1 cellular context compared by ENCODE assay signal in the genomic region with DNA sequence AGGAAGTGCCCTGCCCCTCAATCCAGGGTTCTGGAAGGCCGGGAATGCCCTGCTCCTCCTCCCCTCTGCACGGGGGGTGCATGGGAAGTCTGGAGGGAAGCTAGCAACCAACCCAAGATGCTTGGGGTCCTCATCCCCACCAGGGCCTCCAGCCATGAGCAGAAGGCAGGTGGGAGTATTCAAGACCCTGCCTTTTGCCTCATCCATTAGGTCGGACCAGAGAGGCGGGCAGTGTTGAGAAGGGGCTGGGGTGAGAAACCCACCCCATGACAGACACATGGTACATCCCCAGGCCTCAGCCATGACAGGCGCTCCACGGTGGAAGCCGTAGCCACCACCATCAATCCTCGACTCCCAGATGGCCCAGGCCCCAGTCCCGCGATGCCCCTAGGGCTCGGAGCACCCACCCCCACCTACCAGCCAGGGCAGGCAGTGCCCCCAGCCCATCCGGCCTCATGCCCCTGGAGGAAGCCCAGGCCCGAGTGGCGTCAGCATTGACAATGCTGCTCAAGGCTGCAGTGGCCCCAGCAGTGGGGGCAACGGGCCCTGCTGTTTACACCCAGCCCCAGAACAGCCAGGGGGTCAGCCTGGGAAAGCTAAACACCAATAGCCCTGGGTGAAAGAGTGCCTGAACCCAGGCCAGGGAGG.
TF ChIP-seq lines count a peak whose summit lies in the region.

No MANE protein-coding gene starts in this region.

TF ChIP-seq in K562, 482 proteins besides CTCF, POLR2A, EP300 and RAD21:
- no peak for TF ChIP-seq ZFP36 (IDR thresholded peaks at IDR 0.05; ENCODE audit: low read depth, low read length, partially characterized antibody)
- TF ChIP-seq CBFA2T2 (conservative IDR thresholded peaks at IDR 0.05): no peak
- TF ChIP-seq, protein P1, sequence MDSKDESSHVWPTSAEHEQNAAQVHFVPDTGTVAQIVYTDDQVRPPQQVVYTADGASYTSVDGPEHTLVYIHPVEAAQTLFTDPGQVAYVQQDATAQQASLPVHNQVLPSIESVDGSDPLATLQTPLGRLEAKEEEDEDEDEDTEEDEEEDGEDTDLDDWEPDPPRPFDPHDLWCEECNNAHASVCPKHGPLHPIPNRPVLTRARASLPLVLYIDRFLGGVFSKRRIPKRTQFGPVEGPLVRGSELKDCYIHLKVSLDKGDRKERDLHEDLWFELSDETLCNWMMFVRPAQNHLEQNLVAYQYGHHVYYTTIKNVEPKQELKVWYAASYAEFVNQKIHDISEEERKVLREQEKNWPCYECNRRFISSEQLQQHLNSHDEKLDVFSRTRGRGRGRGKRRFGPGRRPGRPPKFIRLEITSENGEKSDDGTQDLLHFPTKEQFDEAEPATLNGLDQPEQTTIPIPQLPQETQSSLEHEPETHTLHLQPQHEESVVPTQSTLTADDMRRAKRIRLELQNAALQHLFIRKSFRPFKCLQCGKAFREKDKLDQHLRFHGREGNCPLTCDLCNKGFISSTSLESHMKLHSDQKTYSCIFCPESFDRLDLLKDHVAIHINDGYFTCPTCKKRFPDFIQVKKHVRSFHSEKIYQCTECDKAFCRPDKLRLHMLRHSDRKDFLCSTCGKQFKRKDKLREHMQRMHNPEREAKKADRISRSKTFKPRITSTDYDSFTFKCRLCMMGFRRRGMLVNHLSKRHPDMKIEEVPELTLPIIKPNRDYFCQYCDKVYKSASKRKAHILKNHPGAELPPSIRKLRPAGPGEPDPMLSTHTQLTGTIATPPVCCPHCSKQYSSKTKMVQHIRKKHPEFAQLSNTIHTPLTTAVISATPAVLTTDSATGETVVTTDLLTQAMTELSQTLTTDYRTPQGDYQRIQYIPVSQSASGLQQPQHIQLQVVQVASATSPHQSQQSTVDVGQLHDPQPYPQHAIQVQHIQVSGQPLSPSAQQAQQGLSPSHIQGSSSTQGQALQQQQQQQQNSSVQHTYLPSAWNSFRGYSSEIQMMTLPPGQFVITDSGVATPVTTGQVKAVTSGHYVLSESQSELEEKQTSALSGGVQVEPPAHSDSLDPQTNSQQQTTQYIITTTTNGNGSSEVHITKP (IDR thresholded peaks at IDR 0.05; ENCODE audit: partially characterized antibody): peak; percentile 77
